In the genomic region with DNA sequence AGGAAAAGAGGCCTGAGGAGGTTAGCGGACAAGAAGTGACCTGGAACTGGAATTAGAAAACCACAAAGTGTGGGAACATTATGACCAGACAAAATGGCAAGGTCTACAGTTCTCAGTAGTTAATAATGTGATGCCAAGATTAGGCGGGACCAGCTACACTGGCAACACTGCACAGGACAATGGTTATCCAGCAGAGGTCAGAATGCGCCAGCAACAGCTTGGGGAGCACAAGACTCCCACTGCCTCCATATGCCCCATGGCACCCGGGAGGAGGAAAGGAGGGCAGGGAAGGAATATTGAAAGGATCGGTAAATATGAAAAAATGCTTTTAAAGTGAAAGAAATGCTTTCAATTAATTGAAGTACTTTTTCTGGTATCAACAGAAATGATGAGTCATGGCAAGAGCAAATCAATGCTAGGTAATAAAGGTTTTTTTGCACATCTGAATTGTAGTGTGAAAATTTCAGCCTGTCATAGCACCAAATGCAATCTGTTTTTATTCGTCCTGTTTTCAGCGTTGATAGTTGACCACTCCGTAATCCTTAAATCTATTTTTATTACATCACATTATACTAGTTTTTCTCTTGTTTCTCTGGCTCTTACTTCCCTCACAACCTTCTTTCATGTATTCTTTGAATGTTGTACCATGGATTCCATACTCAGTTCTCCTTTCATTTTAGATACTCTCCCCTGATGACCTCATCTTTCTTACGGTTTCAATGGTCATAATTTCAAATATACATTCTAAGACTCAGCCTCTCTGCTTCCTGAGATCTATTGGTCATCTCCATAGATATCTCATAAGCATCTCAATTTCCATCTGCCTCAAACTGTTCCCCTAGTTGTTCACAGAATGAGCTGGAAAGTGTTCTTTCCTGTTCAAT, we compare ENCODE assay signal across 1 cellular context.
TF ChIP-seq lines count a peak whose summit lies in the region.

No MANE protein-coding gene starts in this region.

TF ChIP-seq in H1, 55 proteins besides CTCF, POLR2A, EP300 and RAD21 (continued from another document):
- no peak for TF ChIP-seq GTF2F1 (IDR thresholded peaks at IDR 0.05; ENCODE audit: borderline replicate concordance, low read depth, low read length)
- TF ChIP-seq ATF3 (IDR thresholded peaks at IDR 0.05; ENCODE audit: insufficient read depth, low read depth, low read length): no peak
- TF ChIP-seq E2F6 (IDR thresholded peaks at IDR 0.05): no peak
- no peak for TF ChIP-seq RXRA (IDR thresholded peaks at IDR 0.05; ENCODE audit: insufficient read depth, low read depth, low read length)
- no peak for TF ChIP-seq CHD7 (IDR thresholded peaks at IDR 0.05; ENCODE audit: insufficient replicate concordance, low read length)
- TF ChIP-seq BRCA1 (IDR thresholded peaks at IDR 0.05; ENCODE audit: low read depth, low read length): no peak
- no peak for TF ChIP-seq ASH2L (IDR thresholded peaks at IDR 0.05; ENCODE audit: low read length)
- no peak for TF ChIP-seq SIRT6 (IDR thresholded peaks at IDR 0.05; ENCODE audit: low read length)
- no peak for TF ChIP-seq JUND (IDR thresholded peaks at IDR 0.05; ENCODE audit: low read length)
- TF ChIP-seq SRF (IDR thresholded peaks at IDR 0.05; ENCODE audit: low read depth, low read length): no peak
- TF ChIP-seq ZNF274 (IDR thresholded peaks at IDR 0.05; ENCODE audit: borderline replicate concordance, extremely low read depth, low read length): no peak
- no peak for TF ChIP-seq SP4 (IDR thresholded peaks at IDR 0.05; ENCODE audit: low read length)
- TF ChIP-seq SUZ12 (IDR thresholded peaks at IDR 0.05; ENCODE audit: low read length): no peak
- no peak for TF ChIP-seq TAF7 (optimal IDR thresholded peaks at IDR 0.05; ENCODE audit: borderline replicate concordance, low read depth, low read length)
- TF ChIP-seq USF2 (IDR thresholded peaks at IDR 0.05; ENCODE audit: low read length): no peak
- TF ChIP-seq RBBP5 (IDR thresholded peaks at IDR 0.05; ENCODE audit: borderline replicate concordance, low read depth, low read length): no peak
